Comparison of ENCODE assay signal across 30 cellular contexts in genomic region chr2:217121565-217121964, GRCh38.
"Had no signal": no experiment of that assay in that cellular context is flagged by ENCODE, and none has a peak within 500 bp of the region (broad histone marks: within the 10 kb centered on the region; RNA-seq: fewer than 3 reads in every experiment).

No MANE protein-coding gene starts in this region.

- ATAC-seq: activated CD4-positive, alpha-beta T cell treated with anti-CD3 and anti-CD28 coated beads for 36 hours; activated CD4-positive, CD25-positive, alpha-beta regulatory T cell treated with anti-CD3 and anti-CD28 coated beads, Interleukin-2, amount 50 U/mL, for 24 hours; gastroesophageal sphincter; heart right ventricle had no signal

- H3K4me1 ChIP-seq: ascending aorta, breast epithelium, colonic mucosa, esophagus squamous epithelium, gastroesophageal sphincter had no signal

- H3K79me2 ChIP-seq: hepatocyte had no signal

- H3K4me3 ChIP-seq: ascending aorta, breast epithelium, cardiac muscle cell, colonic mucosa, esophagus squamous epithelium, gastroesophageal sphincter, heart right ventricle, hepatocyte had no signal

- H3K4me3 Mint-ChIP-seq: activated B cell treated with CpG ODN at 0.5 μM for 24 hours; activated CD4-positive, alpha-beta memory T cell treated with anti-CD3 and anti-CD28 coated beads, Interleukin-2, amount 10 ng/mL, durations not matched to agents 7 days and 5 days; activated CD4-positive, alpha-beta T cell treated with anti-CD3 and anti-CD28 coated beads for 36 hours; activated CD4-positive, alpha-beta T cell treated with anti-CD3 and anti-CD28 coated beads, Interleukin-2, amount 10 ng/mL, durations not matched to agents 7 days and 5 days; activated naive CD4-positive, alpha-beta T cell treated with anti-CD3 and anti-CD28 coated beads, Interleukin-2, amount 10 ng/mL, durations not matched to agents 7 days and 5 days; activated naive CD8-positive, alpha-beta T cell treated with anti-CD3 and anti-CD28 coated beads, Interleukin-2, amount 10 ng/mL, durations not matched to agents 7 days and 5 days; activated T-cell treated with anti-CD3 and anti-CD28 coated beads, Interleukin-2, amount 50 U/mL, for 24 hours; activated T-cell treated with anti-CD3 and anti-CD28 coated beads, Interleukin-2, amount 50 U/mL, for 72 hours; brain had no signal

- H3K4me2 ChIP-seq: hepatocyte had no signal

- H3K36me3 Mint-ChIP-seq: activated naive CD4-positive, alpha-beta T cell treated with anti-CD3 and anti-CD28 coated beads, Interleukin-2, amount 10 ng/mL, durations not matched to agents 7 days and 5 days; activated naive CD4-positive, alpha-beta T cell treated with anti-CD3 and anti-CD28 coated beads, Interleukin-2, amount 50 U/mL, for 72 hours; activated naive CD8-positive, alpha-beta T cell treated with anti-CD3 and anti-CD28 coated beads, Interleukin-2, amount 10 ng/mL, durations not matched to agents 7 days and 5 days; brain had no signal

- H3K36me3 ChIP-seq: ascending aorta, breast epithelium, cardiac muscle cell, colonic mucosa, esophagus squamous epithelium, gastroesophageal sphincter, heart right ventricle had no signal

- H3K9me3 ChIP-seq: ascending aorta, breast epithelium, colonic mucosa, esophagus squamous epithelium, gastroesophageal sphincter, heart right ventricle had no signal

- H2AFZ ChIP-seq: hepatocyte had no signal

- H3K27me3 ChIP-seq: ascending aorta, breast epithelium, cardiac muscle cell, colonic mucosa, esophagus squamous epithelium, gastroesophageal sphincter, hepatocyte had no signal

- H3K27ac ChIP-seq: ascending aorta, breast epithelium, cardiac muscle cell, colonic mucosa, epithelial cell of prostate, esophagus squamous epithelium, gastroesophageal sphincter, heart right ventricle, hepatocyte, VCaP had no signal

- H3K9me3 Mint-ChIP-seq: activated B cell treated with CpG ODN at 0.5 μM for 24 hours; activated CD4-positive, alpha-beta memory T cell treated with anti-CD3 and anti-CD28 coated beads, Interleukin-2, amount 10 ng/mL, durations not matched to agents 7 days and 5 days; activated CD4-positive, alpha-beta T cell treated with anti-CD3 and anti-CD28 coated beads, Interleukin-2, amount 10 ng/mL, durations not matched to agents 7 days and 5 days; activated naive CD4-positive, alpha-beta T cell treated with anti-CD3 and anti-CD28 coated beads, Interleukin-2, amount 10 ng/mL, durations not matched to agents 7 days and 5 days; activated T-cell treated with anti-CD3 and anti-CD28 coated beads, Interleukin-2, amount 50 U/mL, for 24 hours; activated T-cell treated with anti-CD3 and anti-CD28 coated beads, Interleukin-2, amount 50 U/mL, for 72 hours had no signal

- DNase-seq: activated B cell treated with CpG ODN at 0.5 μM for 24 hours; activated CD4-positive, alpha-beta memory T cell treated with anti-CD3 and anti-CD28 coated beads, Interleukin-2, amount 10 ng/mL, durations not matched to agents 7 days and 5 days; activated CD4-positive, alpha-beta T cell treated with anti-CD3 and anti-CD28 coated beads for 36 hours; activated CD4-positive, alpha-beta T cell treated with anti-CD3 and anti-CD28 coated beads, Interleukin-2, amount 10 ng/mL, durations not matched to agents 7 days and 5 days; activated CD4-positive, alpha-beta T cell treated with anti-CD3 and anti-CD28 coated beads, Interleukin-2, amount 50 U/mL, for 4 hours; activated CD8-positive, alpha-beta memory T cell treated with anti-CD3 and anti-CD28 coated beads, Interleukin-2, amount 50 U/mL, for 48 hours; activated gamma-delta T cell; activated naive CD4-positive, alpha-beta T cell; activated naive CD4-positive, alpha-beta T cell treated with anti-CD3 and anti-CD28 coated beads, Interleukin-2, amount 10 ng/mL, durations not matched to agents 7 days and 5 days; activated naive CD8-positive, alpha-beta T cell treated with anti-CD3 and anti-CD28 coated beads, Interleukin-2, amount 10 ng/mL, durations not matched to agents 7 days and 5 days; activated T-cell treated with anti-CD3 and anti-CD28 coated beads for 4 hours; activated T-cell treated with anti-CD3 and anti-CD28 coated beads, Interleukin-2, amount 50 U/mL, for 24 hours; activated T-cell treated with anti-CD3 and anti-CD28 coated beads, Interleukin-2, amount 50 U/mL, for 72 hours; central memory CD4-positive, alpha-beta T cell; cerebellar nuclear complex; colonic mucosa; effector CD8-positive, alpha-beta T cell; esophagus squamous epithelium; foreskin melanocyte; heart right ventricle had no signal

- H3K27ac Mint-ChIP-seq: activated B cell treated with CpG ODN at 0.5 μM for 24 hours; activated CD4-positive, alpha-beta memory T cell treated with anti-CD3 and anti-CD28 coated beads, Interleukin-2, amount 10 ng/mL, durations not matched to agents 7 days and 5 days; activated CD4-positive, alpha-beta T cell treated with anti-CD3 and anti-CD28 coated beads for 36 hours; activated CD4-positive, alpha-beta T cell treated with anti-CD3 and anti-CD28 coated beads, Interleukin-2, amount 10 ng/mL, durations not matched to agents 7 days and 5 days; activated naive CD4-positive, alpha-beta T cell treated with anti-CD3 and anti-CD28 coated beads, Interleukin-2, amount 10 ng/mL, durations not matched to agents 7 days and 5 days; activated naive CD4-positive, alpha-beta T cell treated with anti-CD3 and anti-CD28 coated beads, Interleukin-2, amount 50 U/mL, for 72 hours; activated naive CD8-positive, alpha-beta T cell treated with anti-CD3 and anti-CD28 coated beads, Interleukin-2, amount 10 ng/mL, durations not matched to agents 7 days and 5 days; activated T-cell treated with anti-CD3 and anti-CD28 coated beads, Interleukin-2, amount 50 U/mL, for 24 hours; activated T-cell treated with anti-CD3 and anti-CD28 coated beads, Interleukin-2, amount 50 U/mL, for 72 hours; brain had no signal

- H3K4me1 Mint-ChIP-seq: activated B cell treated with CpG ODN at 0.5 μM for 24 hours; activated CD4-positive, alpha-beta T cell treated with anti-CD3 and anti-CD28 coated beads for 36 hours; brain had no signal
